Comparison of ENCODE assay signal across 26 cellular contexts in the genomic region with DNA sequence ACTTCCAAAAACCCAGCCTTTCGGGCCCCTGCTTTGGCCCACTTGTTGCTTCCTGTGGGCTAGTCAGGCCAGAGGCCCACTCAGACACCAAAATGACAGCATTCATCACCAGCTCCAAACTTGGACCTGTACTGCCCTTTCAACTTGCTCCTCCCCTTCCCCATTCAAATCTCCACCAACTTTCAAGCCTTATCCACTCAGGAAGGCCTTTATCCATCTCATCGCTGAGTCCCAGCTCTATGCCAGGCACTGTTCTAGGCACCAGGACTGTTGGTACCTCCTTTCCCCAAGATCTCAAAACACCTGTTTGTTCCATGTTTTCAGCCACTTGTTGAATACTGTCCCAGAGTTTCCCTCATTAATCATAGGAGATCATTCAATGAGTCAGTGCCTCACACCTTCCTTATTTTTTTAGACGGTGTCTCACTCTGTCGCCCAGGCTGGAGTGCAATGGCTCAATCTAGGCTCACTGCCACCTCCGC.
DNase-seq lines count a peak whose midpoint lies in the region; ATAC-seq, FAIRE-seq and TF ChIP-seq lines count a peak whose summit lies in the region.
"Had no signal": no experiment of that assay in that cellular context is flagged by ENCODE, and none has a peak within 500 bp of the region (broad histone marks: within the 10 kb centered on the region; RNA-seq: fewer than 3 reads in every experiment).

No MANE protein-coding gene starts in this region.

- TF ChIP-seq CTCF in H1 (IDR thresholded peaks at IDR 0.05; ENCODE audit: control extremely low read depth in 1 of 3, insufficient read depth in 1 of 3, low read depth in 1 of 3, low read length in 3 of 3) = no peak
- TF ChIP-seq CTCF in nephron progenitor cell (IDR thresholded peaks at IDR 0.05) = no peak
- TF ChIP-seq CTCF in heart left ventricle (IDR thresholded peaks at IDR 0.05) = no peak

- CTCF ChIA-PET in H1 (lab: Charles Lee; ENCODE audit: partially characterized antibody) = no interaction called here
- CTCF ChIA-PET in activated CD4-positive, alpha-beta T cell treated with anti-CD3 and anti-CD28 coated beads for 36 hours (lab: Charles Lee) = no interaction called here

- intact Hi-C loops in activated CD4-positive, alpha-beta T cell treated with anti-CD3 and anti-CD28 coated beads for 36 hours (cut with DNase I, micrococcal nuclease) = no loop called here
- intact Hi-C loops in heart left ventricle (cut with DNase I) = no loop called here

- H2AK5ac ChIP-seq in H1 (ENCODE audit: low read depth, low read length) = no peak overlapping the region

- H3K9ac ChIP-seq in H1 (replicated peaks in 1 of 4; ENCODE audit: extremely low read depth in 1 of 4, low read depth in 3 of 4, low read length in 3 of 4) = no peak overlapping the region
- H3K9ac ChIP-seq: BLaER1 had no signal

- H3K4me3 Mint-ChIP-seq in nephron progenitor cell = no peak overlapping the region
- no peak overlapping the region for H3K4me3 Mint-ChIP-seq in activated CD4-positive, alpha-beta T cell treated with anti-CD3 and anti-CD28 coated beads for 36 hours
- H3K4me3 Mint-ChIP-seq: CD14-positive monocyte; CD4-positive, alpha-beta memory T cell; CD4-positive, CD25-positive, alpha-beta regulatory T cell; CD8-positive, alpha-beta memory T cell had no signal

- no peaks in the 10 kb centered on the region for H4K20me1 ChIP-seq in H1 (replicated peaks in 1 of 2; ENCODE audit: control insufficient read depth in 1 of 2, insufficient read depth in 2 of 2, low read length in 2 of 2)
- H4K20me1 ChIP-seq: BLaER1 had no signal

- no peak overlapping the region for H2BK12ac ChIP-seq in H1 (ENCODE audit: low read depth, low read length)

- H3K23ac ChIP-seq in H1 (ENCODE audit: insufficient read length) = no peak overlapping the region

- H3K4me3 ChIP-seq in H1 (ENCODE audit: extremely low read depth in 1 of 4, insufficient read depth in 2 of 4, low read depth in 3 of 4, low read length in 4 of 4) = no peak overlapping the region
- no peak overlapping the region for H3K4me3 ChIP-seq in heart left ventricle
- H3K4me3 ChIP-seq: BLaER1, GM12878 had no signal

- no peaks in the 10 kb centered on the region for H3K9me3 ChIP-seq in H1 (ENCODE audit: insufficient read depth in 2 of 2, low read depth in 1 of 2, low read length in 1 of 2)
- peaks cover 0 to 7% (median 0%) of the 10 kb centered on the region in 12 donors for H3K9me3 ChIP-seq in heart left ventricle

- no peak for FAIRE-seq in H1 (lab: Jason Lieb, UNC)
- FAIRE-seq: A204.1, GM12878, GM12892, GM19239 had no signal

- H3K36me3 Mint-ChIP-seq in nephron progenitor cell (ENCODE audit: low read depth) = no peaks in the 10 kb centered on the region
- no peaks in the 10 kb centered on the region for H3K36me3 Mint-ChIP-seq in activated CD4-positive, alpha-beta T cell treated with anti-CD3 and anti-CD28 coated beads for 36 hours (ENCODE audit: low read depth)
- H3K36me3 Mint-ChIP-seq: CD14-positive monocyte; CD4-positive, alpha-beta memory T cell; CD4-positive, CD25-positive, alpha-beta regulatory T cell; CD8-positive, alpha-beta memory T cell had no signal

- TF ChIP-seq POLR2A in H1 (IDR thresholded peaks at IDR 0.05; ENCODE audit: control extremely low read depth in 1 of 2, low read depth in 2 of 2, low read length in 2 of 2) (no peak), heart left ventricle (IDR thresholded peaks at IDR 0.05) (no peak)

- H2BK120ac ChIP-seq in H1 (replicated peaks; ENCODE audit: low read depth, low read length) = no peak overlapping the region

- ATAC-seq in activated CD4-positive, alpha-beta T cell treated with anti-CD3 and anti-CD28 coated beads for 36 hours = no peak
- ATAC-seq in heart left ventricle (no peak), GM18498 (IDR thresholded peaks at IDR 0.05; ENCODE audit: unreplicated experiment) (no peak)
- ATAC-seq: GM12878 had no signal

- H3K36me3 ChIP-seq in H1 (ENCODE audit: control insufficient read depth in 2 of 4, insufficient read depth in 4 of 4, low read length in 3 of 4) (no peaks in the 10 kb centered on the region), heart left ventricle (no peaks in the 10 kb centered on the region)
- H3K36me3 ChIP-seq: BE2C, BLaER1 had no signal

- H2BK5ac ChIP-seq in H1 (ENCODE audit: low read depth, low read length) = no peak overlapping the region

- H4K8ac ChIP-seq in H1 (ENCODE audit: extremely low read depth, insufficient read depth, low read length) = peak overlapping the region; percentile 23; the same call in 1 of the 2 replicates

- no peak overlapping the region for H3K14ac ChIP-seq in H1 (ENCODE audit: insufficient read length)

- no peaks in the 10 kb centered on the region for H3K4me1 ChIP-seq in H1 (replicated peaks in 1 of 4; ENCODE audit: control insufficient read depth in 3 of 4, insufficient read depth in 4 of 4, low read length in 3 of 4)
- H3K4me1 ChIP-seq in heart left ventricle = no peaks in the 10 kb centered on the region
- H3K4me1 ChIP-seq: BE2C, BLaER1 had no signal

- no peak for TF ChIP-seq EP300 in H1 (IDR thresholded peaks at IDR 0.05; ENCODE audit: borderline replicate concordance in 1 of 2, low read depth in 2 of 2, low read length in 2 of 2)

- H3K4me2 ChIP-seq in H1 (ENCODE audit: insufficient read depth in 1 of 2, low read depth in 2 of 2, low read length in 2 of 2) = no peak overlapping the region
- H3K4me2 ChIP-seq: BLaER1 had no signal

- TF ChIP-seq RAD21 in H1 (IDR thresholded peaks at IDR 0.05 in 1 of 2, conservative IDR thresholded peaks at IDR 0.05 in 1 of 2; ENCODE audit: low read depth in 2 of 2, low read length in 2 of 2) = no peak

- POLR2A ChIA-PET in H1 (lab: Charles Lee; ENCODE audit: partially characterized antibody) = no interaction called here
- POLR2A ChIA-PET in activated CD4-positive, alpha-beta T cell treated with anti-CD3 and anti-CD28 coated beads for 36 hours (lab: Charles Lee) = no interaction called here

- H3K27ac ChIP-seq in H1 (ENCODE audit: low read depth, low read length) = no peak overlapping the region
- no peak overlapping the region for H3K27ac ChIP-seq in heart left ventricle
- H3K27ac ChIP-seq: BLaER1 had no signal

- peaks cover 18% of the 10 kb centered on the region for H3K27me3 Mint-ChIP-seq in nephron progenitor cell (ENCODE audit: low read depth, poor library complexity)
- H3K27me3 Mint-ChIP-seq in activated CD4-positive, alpha-beta T cell treated with anti-CD3 and anti-CD28 coated beads for 36 hours = no peaks in the 10 kb centered on the region
- H3K27me3 Mint-ChIP-seq: CD4-positive, alpha-beta memory T cell; CD4-positive, CD25-positive, alpha-beta regulatory T cell had no signal

- no peaks in the 10 kb centered on the region for H3K79me2 ChIP-seq in H1 (ENCODE audit: control insufficient read depth in 1 of 2, insufficient read depth in 2 of 2, low read length in 2 of 2)

- H2BK20ac ChIP-seq in H1 (ENCODE audit: low read length) = no peak overlapping the region

- DNase-seq in H1 (ENCODE audit: low read depth in 1 of 2, low spot score in 2 of 2) = no peak
- no peak for DNase-seq in nephron progenitor cell
- DNase-seq in activated CD4-positive, alpha-beta T cell treated with anti-CD3 and anti-CD28 coated beads for 36 hours = no peak
- no peak for DNase-seq in heart left ventricle
- DNase-seq: 8988T; ACHN; BE2C; C1 segment of cervical spinal cord; CD4-positive, alpha-beta memory T cell; CD4-positive, CD25-positive, alpha-beta regulatory T cell; CD8-positive, alpha-beta memory T cell; COR-L47; DMS 273 treated with DMSO at 0.1 percent for 48 hours; DMS153; DMS53; DMS79; DND-41; EL; GDM1 had no signal

- WGBS in H1 (ENCODE audit: extremely low coverage in 1 of 2, insufficient coverage in 1 of 2, insufficient read length in 1 of 2, insufficient replicate concordance in 2 of 2, low coverage in 1 of 2, low lambda C conversion rate in 2 of 2, missing lambda C conversion rate in 1 of 2), 2 experiments = 91% methylated on average over 5 of the region's 5 CpGs; no CpG with 5 or more reads in 1 of the 2 experiments
- WGBS in heart left ventricle, 4 donors = 85 to 89% (median 87%) methylated on average over 5 of the region's 5 CpGs

- H3K4ac ChIP-seq in H1 (replicated peaks; ENCODE audit: insufficient read length, low read depth, low read length) = no peak overlapping the region

- peaks cover 17% of the 10 kb centered on the region for H3K4me1 Mint-ChIP-seq in nephron progenitor cell
- H3K4me1 Mint-ChIP-seq in activated CD4-positive, alpha-beta T cell treated with anti-CD3 and anti-CD28 coated beads for 36 hours = no peaks in the 10 kb centered on the region
- H3K4me1 Mint-ChIP-seq: CD14-positive monocyte; CD4-positive, alpha-beta memory T cell; CD4-positive, CD25-positive, alpha-beta regulatory T cell; CD8-positive, alpha-beta memory T cell had no signal

- no peak overlapping the region for H3K56ac ChIP-seq in H1 (replicated peaks; ENCODE audit: insufficient read length, low read depth, low read length)

- no peak overlapping the region for H3K18ac ChIP-seq in H1 (ENCODE audit: extremely low read depth, low read length)

- H3K23me2 ChIP-seq in H1 (ENCODE audit: low read depth, low read length) = no peaks in the 10 kb centered on the region

- H4K5ac ChIP-seq in H1 (ENCODE audit: insufficient read length, low read depth, low read length) = no peak overlapping the region

- H3K9me3 Mint-ChIP-seq in nephron progenitor cell = peaks cover 7% of the 10 kb centered on the region
- peaks cover 18% of the 10 kb centered on the region for H3K9me3 Mint-ChIP-seq in activated CD4-positive, alpha-beta T cell treated with anti-CD3 and anti-CD28 coated beads for 36 hours (ENCODE audit: low read depth)

- no peak overlapping the region for H4K91ac ChIP-seq in H1 (replicated peaks; ENCODE audit: insufficient read length, low read length)

- no peak overlapping the region for H2AFZ ChIP-seq in H1 (ENCODE audit: low read length)

- no peaks in the 10 kb centered on the region for H3K79me1 ChIP-seq in H1 (ENCODE audit: low read depth, low read length)

- H2BK15ac ChIP-seq in H1 (ENCODE audit: low read length) = no peak overlapping the region

- H3K27ac Mint-ChIP-seq in nephron progenitor cell = peak overlapping the region; percentile 78
- H3K27ac Mint-ChIP-seq in activated CD4-positive, alpha-beta T cell treated with anti-CD3 and anti-CD28 coated beads for 36 hours = no peak overlapping the region
- H3K27ac Mint-ChIP-seq: CD14-positive monocyte; CD4-positive, alpha-beta memory T cell; CD4-positive, CD25-positive, alpha-beta regulatory T cell had no signal

- no peaks in the 10 kb centered on the region; a peak in 1 of 7 replicates for H3K27me3 ChIP-seq in H1 (replicated peaks in 1 of 4; ENCODE audit: control insufficient read depth in 3 of 4, extremely low read depth in 1 of 4, insufficient read depth in 3 of 4, low read length in 3 of 4)
- H3K27me3 ChIP-seq in heart left ventricle = peaks cover 0 to 5% (median 0%) of the 10 kb centered on the region in 9 donors
- H3K27me3 ChIP-seq: BE2C, BLaER1 had no signal

TF ChIP-seq in H1, 55 proteins besides CTCF, POLR2A, EP300 and RAD21 (continues in another document):
- TF ChIP-seq EZH2 (IDR thresholded peaks at IDR 0.05; ENCODE audit: low read depth, low read length, severe bottlenecking) = no peak
- no peak for TF ChIP-seq NANOG (IDR thresholded peaks at IDR 0.05; ENCODE audit: insufficient read depth, low read depth, low read length, poor library complexity, severe bottlenecking)
- TF ChIP-seq SIN3A (conservative IDR thresholded peaks at IDR 0.05 in 1 of 2, IDR thresholded peaks at IDR 0.05 in 1 of 2; ENCODE audit: low read depth in 1 of 2, low read length in 2 of 2) = no peak
- TF ChIP-seq TBP (IDR thresholded peaks at IDR 0.05; ENCODE audit: low read depth, low read length) = no peak
- no peak for TF ChIP-seq SP2 (IDR thresholded peaks at IDR 0.05; ENCODE audit: low read length)
